In the genomic region with DNA sequence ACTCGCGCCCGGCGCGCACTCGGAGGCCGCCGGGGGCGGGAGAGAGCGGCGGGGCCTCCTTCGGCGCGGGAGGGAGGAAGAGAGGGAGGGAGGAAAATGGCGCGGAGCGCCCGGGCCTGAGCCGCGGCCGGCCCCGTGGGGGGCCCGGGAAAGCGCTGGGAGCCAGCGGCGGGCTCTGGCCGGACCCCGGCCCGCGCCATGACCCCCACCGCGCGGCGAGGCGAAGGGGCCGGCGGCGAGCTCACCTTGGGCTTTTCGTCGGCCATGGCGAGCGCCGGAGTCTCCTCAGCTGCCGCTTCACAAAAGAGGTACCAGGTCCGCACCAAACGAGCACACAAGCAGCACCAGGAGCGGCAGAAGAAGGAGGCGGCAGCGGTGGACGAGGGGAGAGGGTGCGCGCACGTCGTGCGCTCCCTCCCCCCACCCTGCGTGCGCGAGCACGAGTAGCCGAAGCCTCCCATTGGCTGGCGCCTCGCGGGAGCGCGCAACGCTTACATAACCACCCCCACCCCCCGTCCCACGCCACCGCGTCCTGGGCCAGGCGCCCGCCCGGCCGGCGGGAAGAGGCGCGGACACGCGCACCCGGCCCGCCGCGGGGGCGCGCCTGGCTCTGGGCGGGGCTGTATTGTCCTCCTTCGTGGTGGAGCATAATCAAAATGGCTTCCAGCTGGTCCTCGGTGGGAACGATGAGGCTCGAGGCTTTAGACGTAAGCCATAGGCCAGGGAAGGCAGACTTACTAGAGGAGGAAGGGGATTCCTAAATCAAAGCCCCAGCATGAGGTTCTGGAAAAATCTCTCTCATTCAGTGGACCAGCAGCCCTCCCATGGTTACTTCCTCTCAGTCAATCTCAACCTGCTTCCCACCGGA, we compare ENCODE assay signal across 8 cellular contexts.
DNase-seq lines count a peak whose midpoint lies in the region; TF ChIP-seq lines count a peak whose summit lies in the region.

A gene (minus strand): TSS at position 391 of the 868 bp plus-strand sequence. CDS start 125 bp downstream, at position 266.

- no peaks in the 10 kb centered on the region for H3K9me3 ChIP-seq in SK-N-MC (ENCODE audit: low read depth, low read length)

- H3K36me3 ChIP-seq in GM06990 (ENCODE audit: control insufficient read depth, insufficient read depth, low read length) (peaks cover 7% of the 10 kb centered on the region), SK-N-MC (ENCODE audit: insufficient read depth, low read length) (peaks cover 31% of the 10 kb centered on the region)

- H3K27ac ChIP-seq in SK-N-MC = peak within 1 kb of the TSS; percentile 100

- H3K36me3 Mint-ChIP-seq in activated naive CD4-positive, alpha-beta T cell treated with anti-CD3 and anti-CD28 coated beads, Interleukin-2, amount 10 ng/mL, durations not matched to agents 7 days and 5 days = peaks cover 34% of the 10 kb centered on the region

- DNase-seq in GM06990 (ENCODE audit: extremely low read depth, insufficient read length) (peak; percentile 99), HFF-Myc (ENCODE audit: extremely low read depth, low read depth) (peak; percentile 71), NAMALWA (ENCODE audit: low spot score) (peak; percentile 94), SK-N-MC (ENCODE audit: low read depth, low spot score) (peak; percentile 45), germinal center (ENCODE audit: low spot score) (peak; percentile 99), nucleus accumbens (lab: John Stamatoyannopoulos, UW) (peak in 55 of 56 donors; percentile 42 to 93 (median 85)), superior temporal gyrus (ENCODE audit: extremely low spot score) (peak; percentile 86)
- peak; percentile 95 for DNase-seq in activated naive CD4-positive, alpha-beta T cell treated with anti-CD3 and anti-CD28 coated beads, Interleukin-2, amount 10 ng/mL, durations not matched to agents 7 days and 5 days

- peak; percentile 7 for TF ChIP-seq CTCF in GM06990 (IDR thresholded peaks at IDR 0.05; ENCODE audit: insufficient read depth, low read length, poor library complexity, severe bottlenecking)
- no peak for TF ChIP-seq CTCF in HFF-Myc (IDR thresholded peaks at IDR 0.05; ENCODE audit: low read depth, low read length, missing control alignments)

- peak within 1 kb of the TSS; percentile 100 for H3K27ac Mint-ChIP-seq in activated naive CD4-positive, alpha-beta T cell treated with anti-CD3 and anti-CD28 coated beads, Interleukin-2, amount 10 ng/mL, durations not matched to agents 7 days and 5 days

- H3K27me3 Mint-ChIP-seq in activated naive CD4-positive, alpha-beta T cell treated with anti-CD3 and anti-CD28 coated beads, Interleukin-2, amount 10 ng/mL, durations not matched to agents 7 days and 5 days = no peaks in the 10 kb centered on the region

- no peaks in the 10 kb centered on the region for H3K9me3 Mint-ChIP-seq in activated naive CD4-positive, alpha-beta T cell treated with anti-CD3 and anti-CD28 coated beads, Interleukin-2, amount 10 ng/mL, durations not matched to agents 7 days and 5 days

- peak within 1 kb of the TSS; percentile 92 for H3K4me3 ChIP-seq in GM06990 (replicated peaks; ENCODE audit: low read depth, low read length)
- peak within 1 kb of the TSS; percentile 94 for H3K4me3 ChIP-seq in HFF-Myc (replicated peaks; ENCODE audit: low read depth, low read length)
- peak within 1 kb of the TSS; percentile 93 for H3K4me3 ChIP-seq in SK-N-MC

- peak within 1 kb of the TSS; percentile 98 for H3K9ac ChIP-seq in SK-N-MC (ENCODE audit: insufficient read length)

- CTCF ChIA-PET in activated naive CD4-positive, alpha-beta T cell treated with anti-CD3 and anti-CD28 coated beads, Interleukin-2, amount 10 ng/mL, durations not matched to agents 7 days and 5 days (lab: Charles Lee) = interaction anchor here (1.0 to 2.5 kb wide), 4 partner anchors 11 to 69 kb away, joined by 3 to 16 read pairs (median 5); a partner anchor contains a TSS

- no peaks in the 10 kb centered on the region for H3K27me3 ChIP-seq in GM06990 (replicated peaks; ENCODE audit: control insufficient read depth, insufficient read depth, low read length)

- peak within 1 kb of the TSS; percentile 94 for H3K4me3 Mint-ChIP-seq in activated naive CD4-positive, alpha-beta T cell treated with anti-CD3 and anti-CD28 coated beads, Interleukin-2, amount 10 ng/mL, durations not matched to agents 7 days and 5 days

- peaks cover 44% of the 10 kb centered on the region for H3K4me1 Mint-ChIP-seq in activated naive CD4-positive, alpha-beta T cell treated with anti-CD3 and anti-CD28 coated beads, Interleukin-2, amount 10 ng/mL, durations not matched to agents 7 days and 5 days

Comparison
In these comparisons a context has a peak if more than half of its experiments do, and no peak if none do; other contexts are left out.
1. Peak in every context shown above with its lines: DNase-seq, H3K4me3 ChIP-seq and H3K27ac ChIP-seq.
2. DNase-seq: peak in every context shown above with its lines; median percentile 99 in GM06990; 99 in germinal center; 95 in activated naive CD4-positive, alpha-beta T cell treated with anti-CD3 and anti-CD28 coated beads, Interleukin-2, amount 10 ng/mL, durations not matched to agents 7 days and 5 days; 94 in NAMALWA; 86 in superior temporal gyrus; 85 in nucleus accumbens; 71 in HFF-Myc; 45 in SK-N-MC.